In genomic region chr20:57450419-57450818, GRCh38 we compare ENCODE assay signal across 8 cellular contexts. TPM values are rescaled to one million over a fixed set of nuclear protein-coding genes. Genes with fewer than 3 reads are reported as not detected.
DNase-seq lines count a peak whose midpoint lies in the region; ATAC-seq, FAIRE-seq and TF ChIP-seq lines count a peak whose summit lies in the region.

No MANE protein-coding gene starts in this region.

- no peak overlapping the region; the same call in 1 of the 2 replicates for H3K4me2 ChIP-seq in K562 (ENCODE audit: insufficient read depth, low read length)

- peak; percentile 74 for DNase-seq in GM06990 (ENCODE audit: extremely low read depth, insufficient read length)
- DNase-seq in HT-29 (ENCODE audit: low spot score): peak; percentile 49
- peak; percentile 39 to 68 (median 50) for DNase-seq in K562 (ENCODE audit: extremely low read depth in 1 of 4, low spot score in 3 of 4)
- peak; percentile 60 for DNase-seq in pons (ENCODE audit: low spot score)
- DNase-seq in NCI-H2107 treated with DMSO at 0.1 percent for 48 hours (lab: John Stamatoyannopoulos, UW; ENCODE audit: unreplicated experiment): no peak
- DNase-seq in activated effector memory CD4-positive, alpha-beta T cell treated with Interleukin-2 at 50 U/mL for 16 hours: no peak
- DNase-seq in A673 (ENCODE audit: low spot score): no peak

- peak overlapping the region in 1 of 2 experiments; percentile 70; a peak in 2 of 4 replicates for H3K9ac ChIP-seq in K562 (ENCODE audit: insufficient read depth in 1 of 2, low read depth in 2 of 2, low read length in 2 of 2)

- H4K20me1 ChIP-seq in K562 (replicated peaks; ENCODE audit: control insufficient read depth, insufficient read depth, low read length): no peaks in the 10 kb centered on the region

- FAIRE-seq in K562 (lab: Jason Lieb, UNC): peak; percentile 78

- H3K9me3 ChIP-seq in K562 (replicated peaks; ENCODE audit: control insufficient read depth, insufficient read depth, low read depth, low read length) (0 out of 2 replicates have a peak, but pooled peaks cover 4% of the 10 kb centered on the region), A673 (ENCODE audit: low read depth, low read length, poor library complexity, severe bottlenecking) (no peaks in the 10 kb centered on the region)

- TF ChIP-seq CTCF in GM06990 (IDR thresholded peaks at IDR 0.05; ENCODE audit: insufficient read depth, low read length, poor library complexity, severe bottlenecking) (no peak), K562 (IDR thresholded peaks at IDR 0.05 in 2 of 3, conservative IDR thresholded peaks at IDR 0.05 in 1 of 3; ENCODE audit: insufficient read depth in 2 of 3, low read depth in 1 of 3, low read length in 3 of 3) (no peak), A673 (conservative IDR thresholded peaks at IDR 0.05; ENCODE audit: low read depth, low read length) (no peak)

- peak; percentile 80 for ATAC-seq in GM21515 (IDR thresholded peaks at IDR 0.05; ENCODE audit: unreplicated experiment)
- peak; percentile 45 for ATAC-seq in K562

- in situ Hi-C loops in K562 (cut with MboI): no loop called here

- TF ChIP-seq RAD21 in K562 (CRISPR knock-in tag; conservative IDR thresholded peaks at IDR 0.05 in 1 of 2, IDR thresholded peaks at IDR 0.05 in 1 of 2): no peak

- TF ChIP-seq EP300 in K562 (IDR thresholded peaks at IDR 0.05; ENCODE audit: low read length): no peak; the same call in 1 of the 2 replicates

- WGBS in K562 (ENCODE audit: insufficient coverage, low coverage, missing lambda C conversion rate): 11% methylated on average over 10 of the region's 12 CpGs

- H3K9me1 ChIP-seq in K562 (ENCODE audit: control insufficient read depth, insufficient read depth, low read length): peaks cover 4% of the 10 kb centered on the region

- TF ChIP-seq POLR2A in K562 (conservative IDR thresholded peaks at IDR 0.05): no peak

- BruUV-seq in K562 (replicated peaks; lab: Mats Ljungman, UMichigan) (no TSS peak), A673 (replicated peaks; lab: Mats Ljungman, UMichigan) (no TSS peak)

- peak overlapping the region; percentile 90 for H2AFZ ChIP-seq in K562 (ENCODE audit: low read depth, low read length)

- intact Hi-C loops in K562 (cut with micrococcal nuclease): loop anchor here (5.0 kb wide), 1 partner anchor 58 kb away; the partner anchor contains the start of gene RBM38
- intact Hi-C loops in A673 (cut with micrococcal nuclease; ENCODE audit: unreplicated experiment): no loop called here

- H3K27me3 ChIP-seq in GM06990 (replicated peaks; ENCODE audit: control insufficient read depth, insufficient read depth, low read length): no peaks in the 10 kb centered on the region
- H3K27me3 ChIP-seq in K562 (ENCODE audit: control insufficient read depth in 2 of 2, insufficient read depth in 2 of 2, low read length in 2 of 2): no peaks in the 10 kb centered on the region
- no peaks in the 10 kb centered on the region for H3K27me3 ChIP-seq in A673 (replicated peaks; ENCODE audit: insufficient read depth, low read depth, low read length, poor library complexity)

- H3K36me3 ChIP-seq in GM06990 (ENCODE audit: control insufficient read depth, insufficient read depth, low read length) (no peaks in the 10 kb centered on the region), K562 (ENCODE audit: control insufficient read depth, insufficient read depth, low read length) (no peaks in the 10 kb centered on the region), A673 (ENCODE audit: insufficient read depth, low read length, poor library complexity, severe bottlenecking) (no peaks in the 10 kb centered on the region)

- peaks cover 51 to 55% of the 10 kb centered on the region in 2 experiments for H3K4me1 ChIP-seq in K562 (replicated peaks in 1 of 2; ENCODE audit: control insufficient read depth in 2 of 2, insufficient read depth in 2 of 2, low read length in 2 of 2)
- no peaks in the 10 kb centered on the region for H3K4me1 ChIP-seq in A673 (ENCODE audit: insufficient read depth, low read length, poor library complexity, severe bottlenecking)

- POLR2A ChIA-PET in K562 (lab: Yijun Ruan, JAX): interaction anchor here (0.6 to 1.1 kb wide), 2 partner anchors 9 to 60 kb away, joined by 3 to 4 read pairs; no protein-coding TSS in a partner anchor
- POLR2A ChIA-PET in A673 (lab: Charles Lee; ENCODE audit: low non-redundant PET): no interaction called here

- H3K4me3 ChIP-seq in GM06990 (replicated peaks; ENCODE audit: low read depth, low read length): no peak overlapping the region
- H3K4me3 ChIP-seq in K562: no peak overlapping the region
- no peak overlapping the region for H3K4me3 ChIP-seq in A673 (ENCODE audit: low read depth, low read length, poor library complexity, severe bottlenecking)

- H3K79me2 ChIP-seq in K562 (ENCODE audit: control insufficient read depth, insufficient read depth, low read length): no peaks in the 10 kb centered on the region

- peak overlapping the region; percentile 92; the same call in 1 of the 3 replicates for H3K27ac ChIP-seq in K562 (ENCODE audit: extremely low read depth, low read depth, low read length)
- H3K27ac ChIP-seq in A673 (ENCODE audit: low read depth, low read length, poor library complexity, severe bottlenecking): no peak overlapping the region

- CTCF ChIA-PET in K562 (lab: Yijun Ruan, JAX; ENCODE audit: low intra/inter-chr PET ratio): no interaction called here
- CTCF ChIA-PET in A673 (lab: Charles Lee): interaction anchor here (0.5 kb wide), 1 partner anchor 148 kb away, joined by 3 read pairs; no protein-coding TSS in a partner anchor

TF ChIP-seq in K562, 482 proteins besides CTCF, POLR2A, EP300 and RAD21 (continues in another document):
- TF ChIP-seq SPI1 (IDR thresholded peaks at IDR 0.05; ENCODE audit: borderline replicate concordance, low read depth, low read length): 0 out of 2 replicates have a peak, but pooled peaks have one; percentile 13
- no peak for TF ChIP-seq CBX8 (IDR thresholded peaks at IDR 0.05; ENCODE audit: borderline replicate concordance, extremely low read depth, low read depth, low read length, poor library complexity, severe bottlenecking)
- TF ChIP-seq TRIM25 (IDR thresholded peaks at IDR 0.05; ENCODE audit: borderline replicate concordance): no peak
- no peak for TF ChIP-seq ZNF584 (CRISPR knock-in tag; IDR thresholded peaks at IDR 0.05; ENCODE audit: low read depth)
- TF ChIP-seq ZNF696 (CRISPR knock-in tag; conservative IDR thresholded peaks at IDR 0.05): no peak
- TF ChIP-seq SETDB1 (IDR thresholded peaks at IDR 0.05; ENCODE audit: low read length): no peak

RNA-seq across cellular contexts. Expression of gene RBM38, which starts 59.2 kb away (rescaled TPM):
- total RNA-seq in HT-29 (2014; rRNA removed; shearing (Covaris generic)): 98.7 and 102 TPM in 2 replicates
- total RNA-seq in K562 (2011; cell fraction: chromatin; rRNA removed; ENCODE audit: low replicate concordance): 13.6 and 33.0 TPM in 2 replicates
- total RNA-seq in K562 (2011; cell fraction: nucleolus; rRNA removed): 29.3 and 29.4 TPM in 2 replicates
- 21.9 and 24.7 TPM in 2 replicates for total RNA-seq in K562 (2011; cell fraction: nucleoplasm; rRNA removed)
- total RNA-seq in K562 (2014; rRNA removed) (63.6 and 74.0 TPM in 2 replicates), K562 (2014; rRNA removed; fragmentation: Illumina TruSeq; extraction: Trizol) (10.9 and 12.3 TPM in 2 replicates), K562 (2015; rRNA removed; fragmentation: Illumina TruSeq; extraction: Trizol) (33.9 and 36.1 TPM in 2 replicates), K562 (2021) (82.4 and 83.4 TPM in 2 replicates), A673 (2021) (51.7 and 52.7 TPM in 2 replicates)
- polyA plus RNA-seq in K562 (2011; rRNA removed) (31.9 and 33.2 TPM in 2 replicates), K562 (2014; fragmentation: Illumina TruSeq; extraction: Trizol) (22.5 and 55.0 TPM in 2 replicates), K562 (2014; fragmentation: Nextera tagmentation; extraction: Ambion mirVana) (under 1 TPM; 0.28 to 0.39 TPM), K562 (2014; rRNA removed) (79.6 and 84.1 TPM in 2 replicates)
- 44.2 and 145 TPM in 2 replicates for polyA plus RNA-seq in K562 (2011; cell fraction: cytosol; rRNA removed)
- 29.1 and 66.0 TPM in 2 replicates for polyA plus RNA-seq in K562 (2011; cell fraction: nucleus; rRNA removed)
- polyA plus RNA-seq in K562 (2012): 54.8 and 56.8 TPM in 2 replicates
- 7.0 and 14.2 TPM in 2 replicates for polyA minus RNA-seq in K562 (2011; rRNA and poly(A)+ RNA removed)
- polyA minus RNA-seq in K562 (2011; cell fraction: cytosol; rRNA and poly(A)+ RNA removed): 35.7 and 38.9 TPM in 2 replicates
- 8.0 and 10.9 TPM in 2 replicates for polyA minus RNA-seq in K562 (2011; cell fraction: nucleus; rRNA and poly(A)+ RNA removed)

Comparison
In these comparisons a context has a peak if more than half of its experiments do, and no peak if none do; other contexts are left out.
1. DNase-seq: peak in GM06990 (single experiment), HT-29 (single experiment), K562 (4 of 4) and pons (single experiment); none in NCI-H2107 treated with DMSO at 0.1 percent for 48 hours (single experiment), activated effector memory CD4-positive, alpha-beta T cell treated with Interleukin-2 at 50 U/mL for 16 hours (single experiment) and A673 (single experiment).